ENCODE assay signal across 21 cellular contexts in the genomic region with DNA sequence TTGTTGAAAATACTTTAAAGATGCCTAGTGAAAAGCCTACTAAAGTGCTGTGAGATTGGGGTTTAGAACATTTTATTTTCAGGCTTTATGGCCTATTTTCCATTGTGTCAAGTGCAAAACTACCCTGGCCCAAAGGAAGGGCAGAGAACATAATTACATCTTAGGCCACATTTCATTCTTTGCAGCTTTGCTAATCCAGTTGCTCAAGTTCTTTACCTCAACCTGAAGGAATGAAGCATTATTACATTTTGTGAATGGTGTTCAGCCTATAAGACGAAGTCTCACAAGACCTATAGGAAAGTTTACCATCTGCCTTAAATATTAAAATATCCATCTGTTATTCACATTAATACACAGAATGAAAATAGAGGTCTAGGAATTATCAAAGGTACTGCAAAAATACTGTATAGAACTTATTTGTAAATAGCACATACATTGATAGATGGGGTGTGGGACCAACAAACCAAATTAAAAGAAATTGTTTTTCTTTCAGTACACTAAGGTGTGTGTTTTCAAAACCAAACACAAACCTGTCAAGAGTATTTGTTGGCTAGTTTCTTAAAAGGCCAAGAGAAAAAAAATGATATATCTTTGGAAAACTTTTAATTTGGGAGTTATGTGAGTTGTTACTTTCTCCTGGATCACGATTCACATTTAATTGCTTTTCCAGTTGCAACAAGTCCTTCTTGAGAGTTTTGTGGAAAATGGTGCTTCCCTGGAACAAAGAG. TPM values are rescaled to one million over a fixed set of nuclear protein-coding genes. Genes with fewer than 3 reads are reported as not detected.
A peak's percentile ranks its signal among the peaks of the same experiment; 100 is the strongest.
DNase-seq lines count a peak whose midpoint lies in the region; TF ChIP-seq lines count a peak whose summit lies in the region.
"Had no signal": no experiment of that assay in that cellular context is flagged by ENCODE, and none has a peak within 500 bp of the region (broad histone marks: within the 10 kb centered on the region; RNA-seq: fewer than 3 reads in every experiment).

No MANE protein-coding gene starts in this region.

- POLR2A ChIA-PET in MCF 10A (lab: Yijun Ruan, JAX), result interaction anchor here (0.7 to 3.3 kb wide), 6 partner anchors 8 to 39 kb away, joined by 3 to 50 read pairs (median 8); a partner anchor contains a TSS
- POLR2A ChIA-PET in RWPE1 (lab: Yijun Ruan, JAX; ENCODE audit: low non-redundant PET), result no interaction called here

- DNase-seq in MCF 10A (ENCODE audit: unreplicated experiment), result no peak
- DNase-seq in breast epithelium (ENCODE audit: low spot score in 2 of 2), result no peak
- DNase-seq in RWPE1 (ENCODE audit: low spot score), result no peak
- DNase-seq in choroid plexus epithelial cell (ENCODE audit: low read depth), result peak; percentile 19
- peak; percentile 22 to 76 for DNase-seq in trophoblast cell
- no peak for DNase-seq in GM20000 (ENCODE audit: low spot score)
- no peak for DNase-seq in cortex of kidney (lab: John Stamatoyannopoulos, UW)
- DNase-seq in HK-2 (ENCODE audit: unreplicated experiment), result no peak
- DNase-seq: activated CD4-positive, CD25-positive, alpha-beta regulatory T cell treated with anti-CD3 and anti-CD28 coated beads, Interleukin-2, amount 50 U/mL, for 72 hours; activated CD8-positive, alpha-beta memory T cell treated with anti-CD3 and anti-CD28 coated beads, Interleukin-2, amount 50 U/mL, for 4 hours; activated naive CD4-positive, alpha-beta T cell treated with anti-CD3 and anti-CD28 coated beads, Interleukin-2, amount 10 ng/mL, durations not matched to agents 7 days and 5 days; esophagus squamous epithelium; glutamatergic neuron; lower lobe of right lung; MM.1S; NCI-H1694; NCI-H446; NK-92 treated with Interleukin-12 subunit alpha and Interleukin-12 subunit beta, amount 100 ng/mL, for 24 hours; SHP77 had no signal

- H2AFZ ChIP-seq in trophoblast cell (ENCODE audit: insufficient read depth, low read length, poor library complexity), result no peak overlapping the region

- TF ChIP-seq CTCF in MCF 10A (IDR thresholded peaks at IDR 0.05; ENCODE audit: unreplicated experiment), result no peak
- TF ChIP-seq CTCF in breast epithelium (IDR thresholded peaks at IDR 0.05), result no peak
- no peak for TF ChIP-seq CTCF in RWPE1 (conservative IDR thresholded peaks at IDR 0.05; ENCODE audit: low read depth)
- no peak for TF ChIP-seq CTCF in choroid plexus epithelial cell (conservative IDR thresholded peaks at IDR 0.05; ENCODE audit: low read depth, low read length)
- TF ChIP-seq CTCF in GM20000 (IDR thresholded peaks at IDR 0.05; ENCODE audit: extremely low read depth, missing control alignments), result no peak

- no peak for TF ChIP-seq POLR2A in breast epithelium (IDR thresholded peaks at IDR 0.05)

- TSS peak; percentile 28 for BruUV-seq in MCF 10A (replicated peaks; lab: Mats Ljungman, UMichigan)

- WGBS in trophoblast cell (ENCODE audit: extremely low coverage, insufficient coverage, insufficient read length), result no CpG with 5 or more reads among the region's 2 CpGs

- H3K4me2 ChIP-seq in trophoblast cell (ENCODE audit: low read length), result no peak overlapping the region

- H4K8ac ChIP-seq in trophoblast cell (ENCODE audit: low read depth, low read length), result no peak overlapping the region

- H3K4me3 ChIP-seq in breast epithelium, result no peak overlapping the region
- no peak overlapping the region for H3K4me3 ChIP-seq in choroid plexus epithelial cell (ENCODE audit: low read depth, low read length)
- H3K4me3 ChIP-seq in trophoblast cell (ENCODE audit: low read depth, low read length), result no peak overlapping the region
- H3K4me3 ChIP-seq: esophagus squamous epithelium, lower lobe of right lung, right atrium auricular region had no signal

- no peak overlapping the region for H4K12ac ChIP-seq in trophoblast cell (ENCODE audit: low read depth, low read length)

- no peaks in the 10 kb centered on the region for H3K9me3 Mint-ChIP-seq in MCF 10A (ENCODE audit: unreplicated experiment)
- H3K9me3 Mint-ChIP-seq: activated naive CD4-positive, alpha-beta T cell treated with anti-CD3 and anti-CD28 coated beads, Interleukin-2, amount 10 ng/mL, durations not matched to agents 7 days and 5 days; brain had no signal

- no peak overlapping the region for H3K9ac ChIP-seq in trophoblast cell (ENCODE audit: low read length)

- H3K36me3 ChIP-seq in breast epithelium, result peaks cover 4% of the 10 kb centered on the region
- H3K36me3 ChIP-seq in trophoblast cell (ENCODE audit: control insufficient read depth in 1 of 2, insufficient read depth in 2 of 2, low read length in 2 of 2), result peaks cover 12 to 36% of the 10 kb centered on the region in 2 experiments

- H3K36me3 Mint-ChIP-seq in MCF 10A (ENCODE audit: insufficient read depth, unreplicated experiment), result peaks cover 97% of the 10 kb centered on the region

- H3K14ac ChIP-seq in trophoblast cell (ENCODE audit: low read length), result no peak overlapping the region

- H3K27ac ChIP-seq in breast epithelium, result peak overlapping the region in 1 of 2 donors; percentile 22
- peak overlapping the region; percentile 57 for H3K27ac ChIP-seq in RWPE1
- H3K27ac ChIP-seq in trophoblast cell (ENCODE audit: low read depth, low read length), result peak overlapping the region; percentile 10
- H3K27ac ChIP-seq: esophagus squamous epithelium, lower lobe of right lung, right atrium auricular region had no signal

- H2BK5ac ChIP-seq in trophoblast cell (ENCODE audit: low read depth, low read length, poor library complexity), result no peak overlapping the region

- H3K27ac Mint-ChIP-seq in MCF 10A (ENCODE audit: low read depth, unreplicated experiment), result peak overlapping the region; percentile 3
- H3K27ac Mint-ChIP-seq: activated naive CD4-positive, alpha-beta T cell treated with anti-CD3 and anti-CD28 coated beads, Interleukin-2, amount 10 ng/mL, durations not matched to agents 7 days and 5 days had no signal

- no peak overlapping the region for H2BK120ac ChIP-seq in trophoblast cell (ENCODE audit: insufficient read depth, low read length, poor library complexity)

- H3K4me1 Mint-ChIP-seq in MCF 10A (ENCODE audit: insufficient read depth, unreplicated experiment), result no peaks in the 10 kb centered on the region

- H3K4me1 ChIP-seq in breast epithelium (no peaks in the 10 kb centered on the region), trophoblast cell (ENCODE audit: control insufficient read depth in 1 of 2, insufficient read depth in 2 of 2, low read length in 2 of 2) (no peaks in the 10 kb centered on the region)
- H3K4me1 ChIP-seq: lower lobe of right lung, right atrium auricular region had no signal

- H3K4ac ChIP-seq in trophoblast cell (ENCODE audit: low read depth, low read length), result no peak overlapping the region

- no peak overlapping the region for H4K91ac ChIP-seq in trophoblast cell (ENCODE audit: low read depth, low read length)

- no peak overlapping the region for H2BK12ac ChIP-seq in trophoblast cell (ENCODE audit: low read length)

- no peak overlapping the region for H2AK5ac ChIP-seq in trophoblast cell (ENCODE audit: low read length)

- H3K23ac ChIP-seq in trophoblast cell (ENCODE audit: low read length), result no peak overlapping the region

- no peaks in the 10 kb centered on the region for H3K27me3 ChIP-seq in breast epithelium
- no peaks in the 10 kb centered on the region for H3K27me3 ChIP-seq in trophoblast cell (ENCODE audit: insufficient read depth, low read length)
- H3K27me3 ChIP-seq: esophagus squamous epithelium, right atrium auricular region had no signal

- no peak overlapping the region for H3K18ac ChIP-seq in trophoblast cell (ENCODE audit: low read length)

- H3K9me3 ChIP-seq in breast epithelium (no peaks in the 10 kb centered on the region), trophoblast cell (ENCODE audit: insufficient read depth, low read depth, low read length) (no peaks in the 10 kb centered on the region)
- H3K9me3 ChIP-seq: esophagus squamous epithelium, lower lobe of right lung, right atrium auricular region had no signal

- H3K79me2 ChIP-seq in trophoblast cell (ENCODE audit: control insufficient read depth, insufficient read depth, low read length, poor library complexity), result no peaks in the 10 kb centered on the region

- no peaks in the 10 kb centered on the region for H3K79me1 ChIP-seq in trophoblast cell (ENCODE audit: low read length)

- CTCF ChIA-PET in MCF 10A (lab: Yijun Ruan, JAX), result interaction anchor here (1.1 to 2.0 kb wide), 2 partner anchors 9 to 10 kb away, joined by 3 to 10 read pairs; no protein-coding TSS in a partner anchor
- CTCF ChIA-PET in RWPE1 (lab: Yijun Ruan, JAX), result interaction anchor here (0.6 kb wide), 1 partner anchor 38 kb away, joined by 3 read pairs; no protein-coding TSS in a partner anchor

- intact Hi-C loops in MCF 10A (cut with micrococcal nuclease), result loop anchor here (5.0 kb wide), 1 partner anchor 37 kb away; no protein-coding TSS in a partner anchor
- intact Hi-C loops in breast epithelium (cut with DNase I; ENCODE audit: low total_unique reads), result no loop called here

- no peak overlapping the region for H3K4me3 Mint-ChIP-seq in MCF 10A (ENCODE audit: unreplicated experiment)
- H3K4me3 Mint-ChIP-seq: activated naive CD4-positive, alpha-beta T cell treated with anti-CD3 and anti-CD28 coated beads, Interleukin-2, amount 10 ng/mL, durations not matched to agents 7 days and 5 days; brain had no signal

- H3K27me3 Mint-ChIP-seq in MCF 10A (ENCODE audit: insufficient read depth, unreplicated experiment), result no peaks in the 10 kb centered on the region
- H3K27me3 Mint-ChIP-seq: activated naive CD4-positive, alpha-beta T cell treated with anti-CD3 and anti-CD28 coated beads, Interleukin-2, amount 10 ng/mL, durations not matched to agents 7 days and 5 days; brain had no signal

RNA-seq across cellular contexts. Expression of a gene that starts 12.0 kb away (rescaled TPM):
- total RNA-seq in MCF 10A (2022) (149 TPM in 2 replicates), breast epithelium (100 to 1,000 TPM in 2 of 3 donors, 10 to 100 TPM in 1; 63.0 to 135 (median 118) TPM)
- 193 and 197 TPM in 2 replicates for polyA plus RNA-seq in trophoblast cell (2013)

RNA-seq across cellular contexts. Expression of a gene that starts 22.5 kb away (rescaled TPM):
- total RNA-seq in MCF 10A (2022) (53.4 and 63.0 TPM in 2 replicates), breast epithelium (10 to 100 TPM; 22.2 to 36.4 (median 25.2) TPM)
- 25.9 and 28.3 TPM in 2 replicates for polyA plus RNA-seq in trophoblast cell (2013)

Comparison
In these comparisons a context has a peak if more than half of its experiments do, and no peak if none do; other contexts are left out.
1. DNase-seq: peak in choroid plexus epithelial cell (single experiment) and trophoblast cell (2 of 2); none in MCF 10A (single experiment), breast epithelium (0 of 2), RWPE1 (single experiment), GM20000 (single experiment), cortex of kidney (single experiment) and HK-2 (single experiment).